In the genomic region with DNA sequence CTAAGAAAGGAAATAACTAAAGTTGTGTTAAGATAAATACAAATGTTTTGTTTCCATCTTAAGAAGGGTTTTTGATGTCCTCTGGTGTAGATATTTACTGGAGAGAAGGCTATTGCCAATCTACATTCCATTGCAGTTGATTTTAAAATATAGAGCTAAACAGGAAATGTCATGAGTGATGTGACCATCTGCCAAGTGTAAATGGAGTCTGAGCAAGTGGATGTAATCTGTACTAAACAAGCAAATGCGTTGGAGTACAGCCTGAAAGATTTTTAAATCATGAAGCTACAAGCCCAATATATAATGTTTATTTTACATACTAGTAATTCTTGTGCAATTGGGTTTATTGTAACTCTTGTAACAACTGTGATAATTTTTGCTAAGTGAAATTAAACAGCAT, we compare ENCODE assay signal across 1 cellular context.
TF ChIP-seq lines count a peak whose summit lies in the region.

No MANE protein-coding gene starts in this region.

TF ChIP-seq in SK-N-SH, 30 proteins besides CTCF, POLR2A, EP300 and RAD21 (continued from another document):
- no peak for TF ChIP-seq FOSL2 (IDR thresholded peaks at IDR 0.05; ENCODE audit: borderline replicate concordance, low read depth)
- no peak for TF ChIP-seq YY1 (IDR thresholded peaks at IDR 0.05; ENCODE audit: low read depth)
- no peak for TF ChIP-seq MAX (IDR thresholded peaks at IDR 0.05; ENCODE audit: low read depth)
- no peak for TF ChIP-seq NFIC (IDR thresholded peaks at IDR 0.05; ENCODE audit: borderline replicate concordance)
- TF ChIP-seq RFX5 (IDR thresholded peaks at IDR 0.05; ENCODE audit: low read length) = no peak
- TF ChIP-seq, protein P1, sequence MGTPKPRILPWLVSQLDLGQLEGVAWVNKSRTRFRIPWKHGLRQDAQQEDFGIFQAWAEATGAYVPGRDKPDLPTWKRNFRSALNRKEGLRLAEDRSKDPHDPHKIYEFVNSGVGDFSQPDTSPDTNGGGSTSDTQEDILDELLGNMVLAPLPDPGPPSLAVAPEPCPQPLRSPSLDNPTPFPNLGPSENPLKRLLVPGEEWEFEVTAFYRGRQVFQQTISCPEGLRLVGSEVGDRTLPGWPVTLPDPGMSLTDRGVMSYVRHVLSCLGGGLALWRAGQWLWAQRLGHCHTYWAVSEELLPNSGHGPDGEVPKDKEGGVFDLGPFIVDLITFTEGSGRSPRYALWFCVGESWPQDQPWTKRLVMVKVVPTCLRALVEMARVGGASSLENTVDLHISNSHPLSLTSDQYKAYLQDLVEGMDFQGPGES (IDR thresholded peaks at IDR 0.05; ENCODE audit: low read depth, low read length) = no peak
